In the genomic region with DNA sequence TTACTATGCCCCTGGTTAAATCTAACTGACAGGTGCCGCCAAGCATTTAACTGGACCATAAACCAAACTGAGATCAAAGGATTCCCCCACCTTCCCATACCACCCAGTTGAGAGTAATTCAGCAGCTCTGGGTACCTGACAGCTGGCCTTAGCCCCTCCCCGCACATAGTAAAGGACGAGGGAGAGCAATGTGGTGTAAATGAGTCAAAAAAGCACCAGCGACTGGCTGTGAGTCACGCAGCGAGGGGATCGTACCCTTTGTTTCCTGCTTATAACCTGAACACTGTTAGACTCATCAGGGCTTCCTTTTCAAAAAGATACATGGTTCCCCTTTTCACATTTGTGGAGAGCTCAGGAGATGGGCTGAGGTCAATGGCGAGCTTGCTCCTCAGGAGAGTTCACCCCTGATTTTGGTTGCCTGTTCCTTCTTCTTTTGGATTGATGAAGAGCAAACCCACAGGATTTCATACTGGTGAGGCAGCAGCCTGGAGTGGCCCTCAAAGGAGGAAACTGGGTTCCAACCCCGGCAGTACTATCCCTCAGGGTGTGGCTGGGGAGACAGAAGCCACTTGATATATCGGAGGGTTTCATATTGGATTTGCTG, we compare ENCODE assay signal across 8 cellular contexts.
DNase-seq lines count a peak whose midpoint lies in the region; ATAC-seq lines count a peak whose summit lies in the region.

No MANE protein-coding gene starts in this region.

- H3K9me3 ChIP-seq in CD8-positive, alpha-beta memory T cell (ENCODE audit: low read length), result no peaks in the 10 kb centered on the region

- H3K36me3 ChIP-seq in CD8-positive, alpha-beta memory T cell (ENCODE audit: insufficient read depth, low read length), result no peaks in the 10 kb centered on the region

- no peaks in the 10 kb centered on the region for H3K27me3 ChIP-seq in CD8-positive, alpha-beta memory T cell (ENCODE audit: insufficient read depth, low read length, poor library complexity, severe bottlenecking)

- H3K27ac Mint-ChIP-seq in CD8-positive, alpha-beta memory T cell, result peak overlapping the region in 7 of 8 donors; percentile 30 to 93 (median 81)

- ATAC-seq in GM21526 (IDR thresholded peaks at IDR 0.05; ENCODE audit: low FRiP score, unreplicated experiment), result peak; percentile 63
- ATAC-seq in stimulated activated naive CD8-positive, alpha-beta T cell treated with anti-CD3 and anti-CD28 coated beads, Interleukin-15, Interleukin-2, amounts not matched to agents 100 U/mL and 50 U/mL, for 24 hours, result peak; percentile 85

- peak overlapping the region in 6 of 7 donors; percentile 55 to 72 (median 62) for H3K4me3 Mint-ChIP-seq in CD8-positive, alpha-beta memory T cell

- H3K4me1 Mint-ChIP-seq in CD8-positive, alpha-beta memory T cell, result peaks cover 40 to 58% (median 55%) of the 10 kb centered on the region in 3 donors

- H3K4me1 ChIP-seq in CD8-positive, alpha-beta memory T cell (ENCODE audit: insufficient read depth, low read length), result peaks cover 34% of the 10 kb centered on the region

- H3K36me3 Mint-ChIP-seq in CD8-positive, alpha-beta memory T cell, result peaks cover 0 to 8% (median 1%) of the 10 kb centered on the region in 3 donors

- H3K4me3 ChIP-seq in CD8-positive, alpha-beta memory T cell (ENCODE audit: low read length), result no peak overlapping the region

- CTCF ChIA-PET in CD8-positive, alpha-beta memory T cell (lab: Charles Lee), result interaction anchor here (1.0 to 2.1 kb wide), 2 partner anchors 181 to 351 kb away, joined by 4 to 9 read pairs; no protein-coding TSS in a partner anchor

- POLR2A ChIA-PET in CD8-positive, alpha-beta memory T cell (lab: Charles Lee), result no interaction called here

- no peak overlapping the region for H3K27ac ChIP-seq in CD8-positive, alpha-beta memory T cell (ENCODE audit: low read depth, low read length)

- peaks cover 0 to 13% (median 6%) of the 10 kb centered on the region in 5 donors for H3K9me3 Mint-ChIP-seq in CD8-positive, alpha-beta memory T cell

- DNase-seq in CD8-positive, alpha-beta memory T cell, result peak in 3 of 5 donors; percentile 13 to 64 (median 16)
- peak; percentile 83 for DNase-seq in HPDE6-E6E7 (ENCODE audit: extremely low spot score)
- peak; percentile 80 to 87 for DNase-seq in activated CD4-positive, alpha-beta T cell treated with anti-CD3 and anti-CD28 coated beads, Interleukin-2, amount 50 U/mL, for 48 hours
- peak; percentile 47 for DNase-seq in iPS-NIHi7 (ENCODE audit: extremely low spot score)
- peak; percentile 81 for DNase-seq in stimulated activated naive CD8-positive, alpha-beta T cell treated with anti-CD3 and anti-CD28 coated beads, Interleukin-15, Interleukin-2, amounts not matched to agents 100 U/mL and 50 U/mL, for 24 hours
- DNase-seq in NCI-H1930 (lab: John Stamatoyannopoulos, UW), result no peak
- no peak for DNase-seq in HuH-7.5 (ENCODE audit: low spot score)

- peaks cover 0 to 5% of the 10 kb centered on the region in 2 donors for H3K27me3 Mint-ChIP-seq in CD8-positive, alpha-beta memory T cell

Comparison
In these comparisons a context has a peak if more than half of its experiments do, and no peak if none do; other contexts are left out.
1. DNase-seq: peak in CD8-positive, alpha-beta memory T cell (3 of 5), HPDE6-E6E7 (single experiment), activated CD4-positive, alpha-beta T cell treated with anti-CD3 and anti-CD28 coated beads, Interleukin-2, amount 50 U/mL, for 48 hours (2 of 2), iPS-NIHi7 (single experiment) and stimulated activated naive CD8-positive, alpha-beta T cell treated with anti-CD3 and anti-CD28 coated beads, Interleukin-15, Interleukin-2, amounts not matched to agents 100 U/mL and 50 U/mL, for 24 hours (single experiment); none in NCI-H1930 (0 of 2) and HuH-7.5 (single experiment).